ENCODE assay signal across 1 cellular context in genomic region chr18:13137939-13138821, GRCh38.
TF ChIP-seq lines count a peak whose summit lies in the region.

No MANE protein-coding gene starts in this region.

TF ChIP-seq in HepG2, 621 proteins besides CTCF, POLR2A, EP300 and RAD21 (continued from another document and continues in another):
- TF ChIP-seq TRAFD1 (CRISPR knock-in tag; IDR thresholded peaks at IDR 0.05; ENCODE audit: borderline replicate concordance) (no peak), TRIM22 (IDR thresholded peaks at IDR 0.05) (no peak), KLF15 (CRISPR knock-in tag; IDR thresholded peaks at IDR 0.05; ENCODE audit: borderline replicate concordance) (no peak), ZNF234 (CRISPR knock-in tag; conservative IDR thresholded peaks at IDR 0.05) (no peak), ZNF660 (CRISPR knock-in tag; IDR thresholded peaks at IDR 0.05; ENCODE audit: borderline replicate concordance, low read depth) (no peak), SOX5 (CRISPR knock-in tag; IDR thresholded peaks at IDR 0.05; ENCODE audit: borderline replicate concordance) (no peak), DPF2 (CRISPR knock-in tag; IDR thresholded peaks at IDR 0.05; ENCODE audit: borderline replicate concordance, low read depth) (no peak), ZNF780A (CRISPR knock-in tag; IDR thresholded peaks at IDR 0.05) (no peak), ZNF275 (CRISPR knock-in tag; IDR thresholded peaks at IDR 0.05; ENCODE audit: borderline replicate concordance) (no peak), AHR (CRISPR knock-in tag; IDR thresholded peaks at IDR 0.05) (no peak), BCLAF1 (IDR thresholded peaks at IDR 0.05) (no peak), SIX4 (CRISPR knock-in tag; IDR thresholded peaks at IDR 0.05) (no peak), PCBP1 (IDR thresholded peaks at IDR 0.05; ENCODE audit: borderline replicate concordance, low read depth, low read length) (no peak), ZNF431 (CRISPR knock-in tag; IDR thresholded peaks at IDR 0.05; ENCODE audit: borderline replicate concordance, low read depth) (no peak), PHF20 (CRISPR knock-in tag; IDR thresholded peaks at IDR 0.05) (no peak; the same call in 1 of the 2 replicates), PITX1 (CRISPR knock-in tag; IDR thresholded peaks at IDR 0.05) (0 out of 2 replicates have a peak, but pooled peaks have one; percentile 2), ARID5B (CRISPR knock-in tag; IDR thresholded peaks at IDR 0.05) (peak; percentile 2; the same call in 1 of the 2 replicates), CBX2 (IDR thresholded peaks at IDR 0.05; ENCODE audit: low read depth, low read length) (no peak), CBX2 (CRISPR knock-in tag; IDR thresholded peaks at IDR 0.05; ENCODE audit: low read depth) (no peak), ZNF740 (CRISPR knock-in tag; IDR thresholded peaks at IDR 0.05) (no peak; the same call in none of the 2 replicates), CSRNP1 (CRISPR knock-in tag; IDR thresholded peaks at IDR 0.05) (no peak), PRDM10 (CRISPR knock-in tag; IDR thresholded peaks at IDR 0.05; ENCODE audit: low read depth) (no peak; the same call in 1 of the 2 replicates), HNF1B (CRISPR knock-in tag; IDR thresholded peaks at IDR 0.05) (peak; percentile 60; the same call in 1 of the 2 replicates), MED13 (CRISPR knock-in tag; IDR thresholded peaks at IDR 0.05) (no peak), MZF1 (CRISPR knock-in tag; IDR thresholded peaks at IDR 0.05; ENCODE audit: borderline replicate concordance) (no peak), ZNF724P (CRISPR knock-in tag; IDR thresholded peaks at IDR 0.05; ENCODE audit: borderline replicate concordance) (no peak), THAP9 (CRISPR knock-in tag; IDR thresholded peaks at IDR 0.05; ENCODE audit: borderline replicate concordance) (no peak), SIX1 (CRISPR knock-in tag; IDR thresholded peaks at IDR 0.05; ENCODE audit: borderline replicate concordance) (no peak), SMYD3 (CRISPR knock-in tag; IDR thresholded peaks at IDR 0.05) (no peak), ATF3 (CRISPR knock-in tag; IDR thresholded peaks at IDR 0.05) (no peak), PLSCR1 (CRISPR knock-in tag; IDR thresholded peaks at IDR 0.05; ENCODE audit: borderline replicate concordance) (no peak), ZNF335 (CRISPR knock-in tag; IDR thresholded peaks at IDR 0.05) (no peak; the same call in 1 of the 2 replicates)
